2 cellular contexts compared by ENCODE assay signal in the genomic region with DNA sequence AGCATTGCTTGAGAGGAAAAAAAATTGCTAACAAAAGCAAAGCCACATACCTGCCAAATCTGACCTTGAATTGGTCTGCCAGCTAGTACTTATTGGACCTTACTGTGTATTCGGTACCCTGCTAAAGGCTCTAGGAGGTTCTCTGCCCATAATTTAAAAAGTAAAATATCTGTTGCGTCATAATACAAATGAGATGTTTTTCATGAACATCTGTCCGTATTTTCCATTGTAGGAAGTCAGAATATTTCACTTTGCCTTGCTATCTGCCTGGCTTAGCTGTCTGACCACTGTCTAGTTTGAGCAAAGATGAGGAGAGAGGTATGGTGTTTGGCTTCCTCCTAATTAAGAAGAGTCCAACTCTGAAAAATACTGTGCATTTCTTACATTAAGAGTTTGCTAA.
A peak's percentile ranks its signal among the peaks of the same experiment; 100 is the strongest.
TF ChIP-seq lines count a peak whose summit lies in the region.

No MANE protein-coding gene starts in this region.

TF ChIP-seq in HepG2, 621 proteins besides CTCF, POLR2A, EP300 and RAD21:
- TF ChIP-seq ZNF782 (CRISPR knock-in tag; IDR thresholded peaks at IDR 0.05; ENCODE audit: borderline replicate concordance) (no peak), CEBPB (IDR thresholded peaks at IDR 0.05; ENCODE audit: borderline replicate concordance, low read depth, low read length) (peak; percentile 57)

TF ChIP-seq in K562, 482 proteins besides CTCF, POLR2A, EP300 and RAD21:
- peak; percentile 76 for TF ChIP-seq CEBPB (tag; IDR thresholded peaks at IDR 0.05)
- no peak for TF ChIP-seq ZNF274 (IDR thresholded peaks at IDR 0.05; ENCODE audit: borderline replicate concordance, low read depth, low read length)
- TF ChIP-seq CEBPG (CRISPR knock-in tag; IDR thresholded peaks at IDR 0.05): no peak
- peak; percentile 53 to 77; a peak in 3 of 4 replicates for TF ChIP-seq CEBPG (tag; conservative IDR thresholded peaks at IDR 0.05 in 1 of 2, IDR thresholded peaks at IDR 0.05 in 1 of 2)
- no peak for TF ChIP-seq MTF1 (CRISPR knock-in tag; IDR thresholded peaks at IDR 0.05; ENCODE audit: borderline replicate concordance)
- TF ChIP-seq, protein P1, sequence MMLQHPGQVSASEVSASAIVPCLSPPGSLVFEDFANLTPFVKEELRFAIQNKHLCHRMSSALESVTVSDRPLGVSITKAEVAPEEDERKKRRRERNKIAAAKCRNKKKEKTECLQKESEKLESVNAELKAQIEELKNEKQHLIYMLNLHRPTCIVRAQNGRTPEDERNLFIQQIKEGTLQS (IDR thresholded peaks at IDR 0.05): peak; percentile 18; the same call in 1 of the 2 replicates
- TF ChIP-seq, protein P1 (CRISPR knock-in tag; conservative IDR thresholded peaks at IDR 0.05): no peak
- TF ChIP-seq, protein P2, sequence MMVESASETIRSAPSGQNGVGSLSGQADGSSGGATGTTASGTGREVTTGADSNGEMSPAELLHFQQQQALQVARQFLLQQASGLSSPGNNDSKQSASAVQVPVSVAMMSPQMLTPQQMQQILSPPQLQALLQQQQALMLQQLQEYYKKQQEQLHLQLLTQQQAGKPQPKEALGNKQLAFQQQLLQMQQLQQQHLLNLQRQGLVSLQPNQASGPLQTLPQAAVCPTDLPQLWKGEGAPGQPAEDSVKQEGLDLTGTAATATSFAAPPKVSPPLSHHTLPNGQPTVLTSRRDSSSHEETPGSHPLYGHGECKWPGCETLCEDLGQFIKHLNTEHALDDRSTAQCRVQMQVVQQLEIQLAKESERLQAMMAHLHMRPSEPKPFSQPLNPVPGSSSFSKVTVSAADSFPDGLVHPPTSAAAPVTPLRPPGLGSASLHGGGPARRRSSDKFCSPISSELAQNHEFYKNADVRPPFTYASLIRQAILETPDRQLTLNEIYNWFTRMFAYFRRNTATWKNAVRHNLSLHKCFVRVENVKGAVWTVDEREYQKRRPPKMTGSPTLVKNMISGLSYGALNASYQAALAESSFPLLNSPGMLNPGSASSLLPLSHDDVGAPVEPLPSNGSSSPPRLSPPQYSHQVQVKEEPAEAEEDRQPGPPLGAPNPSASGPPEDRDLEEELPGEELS (CRISPR knock-in tag; IDR thresholded peaks at IDR 0.05; ENCODE audit: borderline replicate concordance): no peak
